ENCODE assay signal across 19 cellular contexts in the genomic region with DNA sequence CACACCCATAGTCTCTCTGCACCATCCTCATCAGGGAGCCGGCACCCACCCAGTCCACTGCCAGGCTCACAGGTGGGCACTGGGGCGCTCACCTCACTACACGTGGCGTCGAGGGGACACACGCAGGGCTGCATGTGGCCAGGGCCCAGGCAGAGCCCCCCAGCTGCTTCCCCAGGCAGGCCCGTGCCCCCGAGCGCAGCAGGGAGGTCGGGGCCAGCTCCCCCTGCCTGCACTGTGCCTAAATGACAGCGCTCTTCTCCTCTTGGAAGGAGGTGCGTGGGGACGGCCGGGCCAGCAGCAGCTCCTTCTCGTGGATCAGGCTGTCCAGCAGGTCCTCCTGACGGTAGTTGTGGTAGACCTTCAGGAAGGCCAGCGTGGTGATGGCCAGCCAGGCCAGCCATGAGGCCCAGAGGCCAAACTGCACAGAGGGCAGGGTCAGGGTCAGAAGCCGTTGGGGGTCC. TPM values are rescaled to one million over a fixed set of nuclear protein-coding genes. Genes with fewer than 3 reads are reported as not detected.
"Had no signal": no experiment of that assay in that cellular context is flagged by ENCODE, and none has a peak within 500 bp of the region (broad histone marks: within the 10 kb centered on the region; RNA-seq: fewer than 3 reads in every experiment).

No MANE protein-coding gene starts in this region.

- H3K9me3 Mint-ChIP-seq: activated naive CD4-positive, alpha-beta T cell treated with anti-CD3 and anti-CD28 coated beads, Interleukin-2, amount 10 ng/mL, durations not matched to agents 7 days and 5 days; activated T-helper 2 cell treated with anti-CD3 and anti-CD28 coated beads, Interferon-gamma antibody, Interleukin-2, Interleukin-4, amounts not matched to agents 10 μg/mL and 5 μg/mL and 100 μg/mL, durations not matched to agents 14 hours and 24 hours and 36 hours; mesothelial cell of epicardium; T-helper 2 cell treated with Interferon-gamma antibody and Interleukin-4, amounts not matched to agents 5 μg/mL and 100 μg/mL, for 36 hours had no signal

- ATAC-seq: activated CD4-positive, CD25-positive, alpha-beta regulatory T cell treated with anti-CD3 and anti-CD28 coated beads, Interleukin-2, amount 50 U/mL, for 24 hours; gastroesophageal sphincter had no signal

- FAIRE-seq: astrocyte, small intestine had no signal

- H3K79me2 ChIP-seq: parathyroid adenoma had no signal

- H3K36me3 Mint-ChIP-seq: activated naive CD4-positive, alpha-beta T cell treated with anti-CD3 and anti-CD28 coated beads, Interleukin-2, amount 10 ng/mL, durations not matched to agents 7 days and 5 days; mesothelial cell of epicardium had no signal

- H3K27me3 Mint-ChIP-seq: activated naive CD4-positive, alpha-beta T cell treated with anti-CD3 and anti-CD28 coated beads, Interleukin-2, amount 10 ng/mL, durations not matched to agents 7 days and 5 days had no signal

- H3K4me3 Mint-ChIP-seq: activated naive CD4-positive, alpha-beta T cell treated with anti-CD3 and anti-CD28 coated beads, Interleukin-2, amount 10 ng/mL, durations not matched to agents 7 days and 5 days; mesothelial cell of epicardium; T-helper 2 cell treated with Interferon-gamma antibody and Interleukin-4, amounts not matched to agents 5 μg/mL and 100 μg/mL, for 36 hours had no signal

- H3K9me3 ChIP-seq: gastroesophageal sphincter, tibial nerve, uterus had no signal

- H3K27ac Mint-ChIP-seq: activated naive CD4-positive, alpha-beta T cell treated with anti-CD3 and anti-CD28 coated beads, Interleukin-2, amount 10 ng/mL, durations not matched to agents 7 days and 5 days; activated T-helper 2 cell treated with anti-CD3 and anti-CD28 coated beads, Interferon-gamma antibody, Interleukin-2, Interleukin-4, amounts not matched to agents 10 μg/mL and 5 μg/mL and 100 μg/mL, durations not matched to agents 14 hours and 24 hours and 36 hours; mesothelial cell of epicardium; T-helper 2 cell treated with Interferon-gamma antibody and Interleukin-4, amounts not matched to agents 5 μg/mL and 100 μg/mL, for 36 hours had no signal

- H3K36me3 ChIP-seq: gastroesophageal sphincter, tibial nerve, uterus had no signal

- H3K4me1 ChIP-seq: gastroesophageal sphincter, uterus had no signal

- H3K27ac ChIP-seq: dorsolateral prefrontal cortex, gastroesophageal sphincter, parathyroid adenoma, tibial nerve, uterus had no signal

- H3K4me3 ChIP-seq: dorsolateral prefrontal cortex, gastroesophageal sphincter, lung, tibial nerve, uterus had no signal

- H3K27me3 ChIP-seq: tibial nerve, uterus had no signal

- H3K4me1 Mint-ChIP-seq: activated naive CD4-positive, alpha-beta T cell treated with anti-CD3 and anti-CD28 coated beads, Interleukin-2, amount 10 ng/mL, durations not matched to agents 7 days and 5 days had no signal

- DNase-seq: activated CD4-positive, alpha-beta T cell treated with anti-CD3 and anti-CD28 coated beads, Interleukin-2, amount 50 U/mL, for 1 hour; activated naive CD4-positive, alpha-beta T cell treated with anti-CD3 and anti-CD28 coated beads, Interleukin-2, amount 10 ng/mL, durations not matched to agents 7 days and 5 days; dorsolateral prefrontal cortex; erythroblast; kidney glomerular epithelial cell; stimulated activated CD4-positive, alpha-beta T cell treated with anti-CD3 and anti-CD28 coated beads, Interleukin-4, amount 100 ng/mL, for 24 hours; stimulated activated naive CD4-positive, alpha-beta T cell treated with Interleukin-2 at 50 U/mL for 16 hours; substantia nigra; uterus had no signal

- H3K9ac ChIP-seq: parathyroid adenoma had no signal

- H2AFZ ChIP-seq: parathyroid adenoma had no signal

RNA-seq across cellular contexts. Expression of a gene that starts 13.7 kb away (rescaled TPM):
- total RNA-seq: activated T-helper 2 cell treated with anti-CD3 and anti-CD28 coated beads, Interferon-gamma antibody, Interleukin-2, Interleukin-4, amounts not matched to agents 10 μg/mL and 5 μg/mL and 100 μg/mL, durations not matched to agents 14 hours and 24 hours and 36 hours; astrocyte had no signal
